In the genomic region with DNA sequence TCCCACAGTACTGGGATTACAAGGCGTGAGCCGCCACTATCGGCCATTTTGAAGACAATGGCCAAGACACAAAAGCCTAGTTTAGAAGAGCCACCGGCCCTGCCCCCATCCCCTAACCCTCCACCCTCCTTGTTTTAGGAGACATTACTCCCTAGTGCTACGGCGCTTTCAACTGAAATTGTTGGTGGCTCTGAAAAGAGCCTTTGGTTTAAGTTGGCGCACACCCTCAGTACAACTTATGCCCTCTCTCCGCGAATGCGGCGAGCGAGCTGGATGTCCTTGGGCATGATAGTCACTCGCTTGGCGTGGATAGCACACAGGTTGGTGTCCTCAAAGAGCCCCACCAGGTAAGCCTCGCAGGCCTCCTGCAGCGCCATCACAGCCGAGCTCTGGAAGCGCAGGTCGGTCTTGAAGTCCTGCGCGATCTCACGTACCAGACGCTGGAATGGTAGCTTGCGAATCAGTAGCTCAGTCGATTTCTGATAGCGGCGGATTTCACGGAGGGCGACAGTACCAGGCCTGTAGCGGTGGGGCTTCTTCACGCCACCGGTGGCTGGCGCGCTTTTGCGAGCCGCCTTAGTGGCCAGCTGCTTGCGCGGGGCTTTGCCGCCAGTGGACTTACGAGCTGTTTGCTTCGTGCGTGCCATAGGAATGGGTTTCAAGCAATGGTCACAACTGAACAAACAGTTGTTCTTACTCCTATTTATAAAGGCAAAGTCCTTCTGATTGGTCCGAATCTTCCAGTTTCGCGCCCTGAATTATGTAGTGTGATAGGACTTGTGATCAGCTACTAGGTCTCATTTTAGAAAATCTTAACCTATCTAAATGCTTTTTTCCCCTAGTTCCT, we compare ENCODE assay signal across 8 cellular contexts.
DNase-seq lines count a peak whose midpoint lies in the region; ATAC-seq, FAIRE-seq and TF ChIP-seq lines count a peak whose summit lies in the region.

No MANE protein-coding gene starts in this region.

- H3K4me1 ChIP-seq in HEK293 (ENCODE audit: control insufficient read depth, insufficient read depth, low read length): no peaks in the 10 kb centered on the region
- H3K4me1 ChIP-seq in GM12878 (ENCODE audit: control insufficient read depth, insufficient read depth, low read length): no peaks in the 10 kb centered on the region; the same call in 1 of the 2 replicates
- no peaks in the 10 kb centered on the region for H3K4me1 ChIP-seq in iPS-20b (ENCODE audit: insufficient read depth, low read length)

- H3K27me3 ChIP-seq in GM12878 (replicated peaks in 1 of 2; ENCODE audit: control insufficient read depth in 2 of 2, insufficient read depth in 2 of 2, low read length in 1 of 2): no peaks in the 10 kb centered on the region
- no peaks in the 10 kb centered on the region for H3K27me3 ChIP-seq in iPS-20b (ENCODE audit: insufficient read depth, low read length)

- peak; percentile 64 for ATAC-seq in GM12878

- H3K9ac ChIP-seq in GM12878 (ENCODE audit: control insufficient read depth, insufficient read depth, low read length) (peak overlapping the region; percentile 81), iPS-20b (ENCODE audit: low read depth, low read length) (peak overlapping the region; percentile 100)

- FAIRE-seq in GM12878 (lab: Jason Lieb, UNC): peak; percentile 79
- FAIRE-seq in frontal cortex (lab: Jason Lieb, UNC): no peak

- in situ Hi-C loops in GM12878 (cut with MboI): no loop called here

- TF ChIP-seq RAD21 in GM12878 (IDR thresholded peaks at IDR 0.05; ENCODE audit: insufficient read depth, low read depth, low read length): 0 out of 2 replicates have a peak, but pooled peaks have one; percentile 22

- TF ChIP-seq CTCF in HEK293 (tag by site-specific recombination; IDR thresholded peaks at IDR 0.05) (no peak), GM12878 (IDR thresholded peaks at IDR 0.05 in 2 of 3, conservative IDR thresholded peaks at IDR 0.05 in 1 of 3; ENCODE audit: control insufficient read depth in 2 of 3, extremely low read depth in 1 of 3, insufficient read depth in 1 of 3, low read depth in 3 of 3, low read length in 3 of 3) (peak; percentile 56 to 67 (median 65))

- peak; percentile 97 for TF ChIP-seq POLR2A in GM12878 (IDR thresholded peaks at IDR 0.05; ENCODE audit: low read depth, low read length)

- TSS peak; percentile 100 for BruUV-seq in GM12878 (replicated peaks; lab: Mats Ljungman, UMichigan)

- peak overlapping the region; percentile 94 for H3K4me2 ChIP-seq in GM12878 (ENCODE audit: control insufficient read depth, insufficient read depth)

- DNase-seq in GM03348 (ENCODE audit: low spot score) (peak; percentile 50), NCI-H1417 (lab: John Stamatoyannopoulos, UW) (peak; percentile 88 to 94 (median 92)), T-helper 22 cell (ENCODE audit: low read depth) (peak; percentile 60), GM12878 (ENCODE audit: low read depth, low spot score) (peak; percentile 97), frontal cortex (ENCODE audit: low spot score in 2 of 2) (no peak)
- peak; percentile 56 for DNase-seq in stimulated activated CD4-positive, alpha-beta T cell treated with anti-CD3 and anti-CD28 coated beads, Interleukin-12 subunit alpha, Interleukin-12 subunit beta, amount 100 ng/mL, for 4 hours

- H3K9me3 ChIP-seq in HEK293 (ENCODE audit: control insufficient read depth, insufficient read depth, low read depth, low read length) (no peaks in the 10 kb centered on the region), GM12878 (replicated peaks; ENCODE audit: control insufficient read depth, insufficient read depth, low read length) (no peaks in the 10 kb centered on the region), iPS-20b (ENCODE audit: insufficient read depth, low read depth, low read length) (no peaks in the 10 kb centered on the region)

- intact Hi-C loops in GM12878 (cut with micrococcal nuclease; ENCODE audit: unreplicated experiment): loop anchor here (1.0 to 2.0 kb wide), 2 partner anchors 21 to 33 kb away; a partner anchor contains a TSS

- H3K79me2 ChIP-seq in GM12878 (ENCODE audit: control insufficient read depth, insufficient read depth, low read length): peaks cover 19% of the 10 kb centered on the region

- no peaks in the 10 kb centered on the region for H3K36me3 ChIP-seq in HEK293 (ENCODE audit: control insufficient read depth in 2 of 2, insufficient read depth in 1 of 2, low read length in 2 of 2)
- H3K36me3 ChIP-seq in GM12878 (ENCODE audit: control insufficient read depth in 2 of 2, insufficient read depth in 2 of 2, low read length in 1 of 2): no peaks in the 10 kb centered on the region
- H3K36me3 ChIP-seq in iPS-20b (ENCODE audit: insufficient read depth, low read depth, low read length): no peaks in the 10 kb centered on the region

- H2AFZ ChIP-seq in GM12878 (ENCODE audit: control insufficient read depth, low read depth, low read length): peak overlapping the region; percentile 73

- RAD21 ChIA-PET in GM12878 (lab: Charles Lee; ENCODE audit: unreplicated experiment): interaction anchor here (0.7 to 4.0 kb wide), 17 partner anchors 9 to 1561 kb away, joined by 3 to 50 read pairs (median 5); a partner anchor contains a TSS

- CTCF ChIA-PET in HEK293 (lab: Yijun Ruan, JAX) (interaction anchor here (0.6 to 4.3 kb wide), 14 partner anchors 9 to 344 kb away, joined by 3 to 16 read pairs (median 3); a partner anchor contains a TSS), GM12878 (lab: Yijun Ruan, JAX) (interaction anchor here (0.6 to 3.5 kb wide), 22 partner anchors 8 to 346 kb away, joined by 3 to 46 read pairs (median 4); a partner anchor contains a TSS)

- H3K4me3 ChIP-seq in HEK293 (ENCODE audit: low read depth, low read length) (peak overlapping the region; percentile 33), GM12878 (peak overlapping the region; percentile 76), iPS-20b (ENCODE audit: low read length) (peak overlapping the region; percentile 95)

- H3K27ac ChIP-seq in HEK293 (ENCODE audit: extremely low read depth, low read depth, low read length): peak overlapping the region; percentile 80
- H3K27ac ChIP-seq in GM12878 (ENCODE audit: control insufficient read depth, insufficient read depth): peak overlapping the region; percentile 91
- H3K27ac ChIP-seq in iPS-20b (ENCODE audit: low read length): peak overlapping the region; percentile 100

- SMC1A ChIA-PET in GM12878 (lab: Charles Lee; ENCODE audit: uncharacterized antibody, unreplicated experiment): interaction anchor here (0.7 to 3.7 kb wide), 22 partner anchors 8 to 1615 kb away, joined by 3 to 26 read pairs (median 4); a partner anchor contains a TSS

- no peak for TF ChIP-seq EP300 in GM12878 (IDR thresholded peaks at IDR 0.05; ENCODE audit: borderline replicate concordance in 1 of 2, control insufficient read depth in 1 of 2, low read depth in 2 of 2, low read length in 2 of 2)

- WGBS in GM12878 (ENCODE audit: insufficient coverage, insufficient replicate concordance, low lambda C conversion rate, missing lambda C conversion rate): under 1% methylated on average over 45 of the region's 45 CpGs

- POLR2A ChIA-PET in HEK293 (lab: Yijun Ruan, JAX): interaction anchor here (0.6 to 3.5 kb wide), 28 partner anchors 10 to 897 kb away, joined by 3 to 60 read pairs (median 5); a partner anchor contains a TSS
- POLR2A ChIA-PET in GM12878 (lab: Charles Lee): interaction anchor here (0.8 to 4.9 kb wide), 23 partner anchors 9 to 1588 kb away, joined by 3 to 86 read pairs (median 4); a partner anchor contains a TSS

- H4K20me1 ChIP-seq in GM12878 (ENCODE audit: control insufficient read depth, insufficient read depth): no peaks in the 10 kb centered on the region

TF ChIP-seq in HEK293, 187 proteins besides CTCF, POLR2A, EP300 and RAD21 (continues in another document):
- TF ChIP-seq, protein P1, sequence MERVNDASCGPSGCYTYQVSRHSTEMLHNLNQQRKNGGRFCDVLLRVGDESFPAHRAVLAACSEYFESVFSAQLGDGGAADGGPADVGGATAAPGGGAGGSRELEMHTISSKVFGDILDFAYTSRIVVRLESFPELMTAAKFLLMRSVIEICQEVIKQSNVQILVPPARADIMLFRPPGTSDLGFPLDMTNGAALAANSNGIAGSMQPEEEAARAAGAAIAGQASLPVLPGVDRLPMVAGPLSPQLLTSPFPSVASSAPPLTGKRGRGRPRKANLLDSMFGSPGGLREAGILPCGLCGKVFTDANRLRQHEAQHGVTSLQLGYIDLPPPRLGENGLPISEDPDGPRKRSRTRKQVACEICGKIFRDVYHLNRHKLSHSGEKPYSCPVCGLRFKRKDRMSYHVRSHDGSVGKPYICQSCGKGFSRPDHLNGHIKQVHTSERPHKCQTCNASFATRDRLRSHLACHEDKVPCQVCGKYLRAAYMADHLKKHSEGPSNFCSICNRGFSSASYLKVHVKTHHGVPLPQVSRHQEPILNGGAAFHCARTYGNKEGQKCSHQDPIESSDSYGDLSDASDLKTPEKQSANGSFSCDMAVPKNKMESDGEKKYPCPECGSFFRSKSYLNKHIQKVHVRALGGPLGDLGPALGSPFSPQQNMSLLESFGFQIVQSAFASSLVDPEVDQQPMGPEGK (tag by site-specific recombination; IDR thresholded peaks at IDR 0.05): peak; percentile 46
- TF ChIP-seq TRIM28 (IDR thresholded peaks at IDR 0.05; ENCODE audit: borderline replicate concordance, low read length) (0 out of 2 replicates have a peak, but pooled peaks have one; percentile 23), ZEB2 (tag by site-specific recombination; IDR thresholded peaks at IDR 0.05) (0 out of 2 replicates have a peak, but pooled peaks have one; percentile 19), GLIS2 (tag by site-specific recombination; IDR thresholded peaks at IDR 0.05) (0 out of 2 replicates have a peak, but pooled peaks have one; percentile 34)

TF ChIP-seq in GM12878, 131 proteins besides CTCF, POLR2A, EP300 and RAD21 (continues in another document):
- TF ChIP-seq KDM1A (IDR thresholded peaks at IDR 0.05; ENCODE audit: borderline replicate concordance) (no peak), CHD1 (IDR thresholded peaks at IDR 0.05; ENCODE audit: low read depth, low read length) (peak; percentile 94), MEF2B (IDR thresholded peaks at IDR 0.05; ENCODE audit: partially characterized antibody, poor library complexity, severe bottlenecking) (no peak), IKZF1 (conservative IDR thresholded peaks at IDR 0.05) (no peak; the same call in 1 of the 2 replicates), NBN (IDR thresholded peaks at IDR 0.05) (0 out of 2 replicates have a peak, but pooled peaks have one; percentile 72), HDGF (IDR thresholded peaks at IDR 0.05) (no peak), CBX3 (IDR thresholded peaks at IDR 0.05; ENCODE audit: borderline replicate concordance, low read depth) (no peak), SREBF2 (IDR thresholded peaks at IDR 0.05; ENCODE audit: low read length) (no peak), FOXK2 (IDR thresholded peaks at IDR 0.05) (no peak), HDAC6 (IDR thresholded peaks at IDR 0.05; ENCODE audit: unreplicated experiment) (peak; percentile 83)

Comparison
In these comparisons a context has a peak if more than half of its experiments do, and no peak if none do; other contexts are left out.
1. DNase-seq: peak in GM03348 (single experiment), NCI-H1417 (3 of 3), T-helper 22 cell (single experiment), GM12878 (single experiment) and stimulated activated CD4-positive, alpha-beta T cell treated with anti-CD3 and anti-CD28 coated beads, Interleukin-12 subunit alpha, Interleukin-12 subunit beta, amount 100 ng/mL, for 4 hours (single experiment); none in frontal cortex (0 of 2).
2. H3K4me3 ChIP-seq: peak in every context shown above with its lines; median percentile 95 in iPS-20b; 76 in GM12878; 33 in HEK293.
3. Peak in every context shown above with its lines, with median percentiles within 50 percentile points of each other: H3K27ac ChIP-seq.